8 cellular contexts compared by ENCODE assay signal in genomic region chr4:84582302-84582987, GRCh38. TPM values are rescaled to one million over a fixed set of nuclear protein-coding genes. Genes with fewer than 3 reads are reported as not detected.
DNase-seq lines count a peak whose midpoint lies in the region; ATAC-seq and TF ChIP-seq lines count a peak whose summit lies in the region.

No MANE protein-coding gene starts in this region.

- peak overlapping the region; percentile 55 for H3K4me3 ChIP-seq in fibroblast of pulmonary artery (replicated peaks; ENCODE audit: low read depth, low read length)

- peak overlapping the region; percentile 64 for H3K4me3 Mint-ChIP-seq in activated T-helper 2 cell treated with anti-CD3 and anti-CD28 coated beads, Interferon-gamma antibody, Interleukin-2, Interleukin-4, amounts not matched to agents 10 μg/mL and 5 μg/mL and 100 μg/mL, durations not matched to agents 14 hours and 24 hours and 36 hours (ENCODE audit: low read depth)
- H3K4me3 Mint-ChIP-seq in natural killer cell treated with Interleukin-12 subunit alpha and Interleukin-12 subunit beta and Interleukin-15 and Interleukin-18, amount 100 ng/mL, for 72 hours, result peak overlapping the region; percentile 41

- TF ChIP-seq RAD21 in Ishikawa (IDR thresholded peaks at IDR 0.05; ENCODE audit: low read depth), result peak; percentile 10; the same call in 1 of the 2 replicates

- no peak for TF ChIP-seq CTCF in fibroblast of pulmonary artery (IDR thresholded peaks at IDR 0.05; ENCODE audit: low read length, missing control alignments)

- peak; percentile 70 for ATAC-seq in GM21576 (IDR thresholded peaks at IDR 0.05; ENCODE audit: unreplicated experiment)
- peak; percentile 80 to 85 for ATAC-seq in natural killer cell treated with Interleukin-12 subunit alpha and Interleukin-12 subunit beta and Interleukin-15 and Interleukin-18, amount 100 ng/mL, for 72 hours

- peak; percentile 90 for TF ChIP-seq EP300 in Ishikawa (IDR thresholded peaks at IDR 0.05; ENCODE audit: borderline replicate concordance)

- peaks cover 10% of the 10 kb centered on the region for H3K4me1 Mint-ChIP-seq in activated T-helper 2 cell treated with anti-CD3 and anti-CD28 coated beads, Interferon-gamma antibody, Interleukin-2, Interleukin-4, amounts not matched to agents 10 μg/mL and 5 μg/mL and 100 μg/mL, durations not matched to agents 14 hours and 24 hours and 36 hours (ENCODE audit: low read depth)
- H3K4me1 Mint-ChIP-seq in natural killer cell treated with Interleukin-12 subunit alpha and Interleukin-12 subunit beta and Interleukin-15 and Interleukin-18, amount 100 ng/mL, for 72 hours (ENCODE audit: low read depth in 2 of 2), result peaks cover 0 to 19% of the 10 kb centered on the region in 2 donors

- no peaks in the 10 kb centered on the region for H3K36me3 Mint-ChIP-seq in activated T-helper 2 cell treated with anti-CD3 and anti-CD28 coated beads, Interferon-gamma antibody, Interleukin-2, Interleukin-4, amounts not matched to agents 10 μg/mL and 5 μg/mL and 100 μg/mL, durations not matched to agents 14 hours and 24 hours and 36 hours (ENCODE audit: low read depth)
- peaks cover 16% of the 10 kb centered on the region for H3K36me3 Mint-ChIP-seq in natural killer cell treated with Interleukin-12 subunit alpha and Interleukin-12 subunit beta and Interleukin-15 and Interleukin-18, amount 100 ng/mL, for 72 hours

- H3K9me3 Mint-ChIP-seq in activated T-helper 2 cell treated with anti-CD3 and anti-CD28 coated beads, Interferon-gamma antibody, Interleukin-2, Interleukin-4, amounts not matched to agents 10 μg/mL and 5 μg/mL and 100 μg/mL, durations not matched to agents 14 hours and 24 hours and 36 hours, result no peaks in the 10 kb centered on the region
- peaks cover 8% of the 10 kb centered on the region for H3K9me3 Mint-ChIP-seq in natural killer cell treated with Interleukin-12 subunit alpha and Interleukin-12 subunit beta and Interleukin-15 and Interleukin-18, amount 100 ng/mL, for 72 hours

- intact Hi-C loops in activated T-helper 2 cell treated with anti-CD3 and anti-CD28 coated beads, Interferon-gamma antibody, Interleukin-2, Interleukin-4, amounts not matched to agents 10 μg/mL and 5 μg/mL and 100 μg/mL, durations not matched to agents 14 hours and 24 hours and 36 hours (cut with micrococcal nuclease), result loop anchor here (2.0 to 5.0 kb wide), 2 partner anchors 80 to 385 kb away; partner anchors contain the start of gene WDFY3

- peaks cover 54% of the 10 kb centered on the region for H3K27me3 Mint-ChIP-seq in activated T-helper 2 cell treated with anti-CD3 and anti-CD28 coated beads, Interferon-gamma antibody, Interleukin-2, Interleukin-4, amounts not matched to agents 10 μg/mL and 5 μg/mL and 100 μg/mL, durations not matched to agents 14 hours and 24 hours and 36 hours (ENCODE audit: low read depth)
- peaks cover 40 to 52% of the 10 kb centered on the region in 2 donors for H3K27me3 Mint-ChIP-seq in natural killer cell treated with Interleukin-12 subunit alpha and Interleukin-12 subunit beta and Interleukin-15 and Interleukin-18, amount 100 ng/mL, for 72 hours

- H3K27ac Mint-ChIP-seq in activated T-helper 2 cell treated with anti-CD3 and anti-CD28 coated beads, Interferon-gamma antibody, Interleukin-2, Interleukin-4, amounts not matched to agents 10 μg/mL and 5 μg/mL and 100 μg/mL, durations not matched to agents 14 hours and 24 hours and 36 hours, result no peak overlapping the region
- H3K27ac Mint-ChIP-seq in natural killer cell treated with Interleukin-12 subunit alpha and Interleukin-12 subunit beta and Interleukin-15 and Interleukin-18, amount 100 ng/mL, for 72 hours, result no peak overlapping the region

- DNase-seq in COR-L47 (lab: John Stamatoyannopoulos, UW), result peak; percentile 90
- DNase-seq in RPMI8226, result peak; percentile 82
- peak; percentile 77 for DNase-seq in activated T-helper 2 cell treated with anti-CD3 and anti-CD28 coated beads, Interferon-gamma antibody, Interleukin-2, Interleukin-4, amounts not matched to agents 10 μg/mL and 5 μg/mL and 100 μg/mL, durations not matched to agents 14 hours and 24 hours and 36 hours (ENCODE audit: low spot score)
- DNase-seq in fibroblast of pulmonary artery (ENCODE audit: low read depth), result peak; percentile 46
- peak; percentile 75 for DNase-seq in natural killer cell treated with Interleukin-12 subunit alpha and Interleukin-12 subunit beta and Interleukin-15 and Interleukin-18, amount 100 ng/mL, for 72 hours (ENCODE audit: low spot score)
- peak; percentile 81 to 94 (median 91) for DNase-seq in stimulated activated naive CD4-positive, alpha-beta T cell (lab: John Stamatoyannopoulos, UW)

TF ChIP-seq in Ishikawa, 13 proteins besides CTCF, POLR2A, EP300 and RAD21:
- TF ChIP-seq NFIC (IDR thresholded peaks at IDR 0.05) (peak; percentile 80), CEBPB (IDR thresholded peaks at IDR 0.05) (peak; percentile 57; the same call in 1 of the 2 replicates), REST (IDR thresholded peaks at IDR 0.05; ENCODE audit: low read depth) (0 out of 2 replicates have a peak, but pooled peaks have one; percentile 23), EGR1 (IDR thresholded peaks at IDR 0.05) (peak; percentile 71), TEAD4 (IDR thresholded peaks at IDR 0.05) (peak; percentile 99), FOXM1 (IDR thresholded peaks at IDR 0.05; ENCODE audit: borderline replicate concordance, low read depth) (peak; percentile 70), TCF12 (IDR thresholded peaks at IDR 0.05; ENCODE audit: low read depth) (peak; percentile 95), ZBTB7A (IDR thresholded peaks at IDR 0.05; ENCODE audit: low read depth) (no peak; the same call in 1 of the 2 replicates), YY1 (IDR thresholded peaks at IDR 0.05; ENCODE audit: low read depth) (peak; percentile 80), TAF1 (IDR thresholded peaks at IDR 0.05; ENCODE audit: low read depth) (peak; percentile 32; the same call in 1 of the 2 replicates), CREB1 (IDR thresholded peaks at IDR 0.05; ENCODE audit: low read depth) (peak; percentile 51)
- TF ChIP-seq, protein P1, sequence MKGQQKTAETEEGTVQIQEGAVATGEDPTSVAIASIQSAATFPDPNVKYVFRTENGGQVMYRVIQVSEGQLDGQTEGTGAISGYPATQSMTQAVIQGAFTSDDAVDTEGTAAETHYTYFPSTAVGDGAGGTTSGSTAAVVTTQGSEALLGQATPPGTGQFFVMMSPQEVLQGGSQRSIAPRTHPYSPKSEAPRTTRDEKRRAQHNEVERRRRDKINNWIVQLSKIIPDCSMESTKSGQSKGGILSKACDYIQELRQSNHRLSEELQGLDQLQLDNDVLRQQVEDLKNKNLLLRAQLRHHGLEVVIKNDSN (IDR thresholded peaks at IDR 0.05), result no peak
- TF ChIP-seq, protein P2, sequence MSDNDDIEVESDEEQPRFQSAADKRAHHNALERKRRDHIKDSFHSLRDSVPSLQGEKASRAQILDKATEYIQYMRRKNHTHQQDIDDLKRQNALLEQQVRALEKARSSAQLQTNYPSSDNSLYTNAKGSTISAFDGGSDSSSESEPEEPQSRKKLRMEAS (IDR thresholded peaks at IDR 0.05), result peak; percentile 95

RNA-seq across cellular contexts. Expression of gene CDS1, which starts 0.5 kb away (rescaled TPM):
- total RNA-seq in activated T-helper 2 cell treated with anti-CD3 and anti-CD28 coated beads, Interferon-gamma antibody, Interleukin-2, Interleukin-4, amounts not matched to agents 10 μg/mL and 5 μg/mL and 100 μg/mL, durations not matched to agents 14 hours and 24 hours and 36 hours, result not detected in 2 replicates
- not detected for total RNA-seq in natural killer cell treated with Interleukin-12 subunit alpha and Interleukin-12 subunit beta and Interleukin-15 and Interleukin-18, amount 100 ng/mL, for 72 hours

Comparison
In these comparisons a context has a peak if more than half of its experiments do, and no peak if none do; other contexts are left out.
1. Peak in every context shown above with its lines: DNase-seq, ATAC-seq and H3K4me3 ChIP-seq.